Comparison of ENCODE assay signal across 21 cellular contexts in the genomic region with DNA sequence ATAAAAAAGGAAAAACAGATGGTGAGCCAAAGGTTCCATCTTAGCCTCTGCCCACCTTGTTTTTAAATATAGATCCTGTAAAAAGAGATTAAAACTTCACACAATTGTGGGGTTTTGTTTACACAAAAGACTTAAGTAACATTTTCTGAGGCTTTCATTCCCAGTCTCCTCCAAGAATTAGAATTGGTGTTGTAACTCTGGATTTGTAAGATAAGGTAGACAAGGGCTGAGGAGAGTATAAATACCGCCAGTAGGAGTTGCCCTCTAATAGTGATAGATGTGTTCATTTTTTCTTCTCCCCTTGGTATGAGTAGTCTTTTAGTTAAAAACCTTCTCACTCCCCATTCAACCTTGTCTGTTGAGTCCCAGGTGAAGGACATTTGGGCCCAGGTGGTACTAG.
"Had no signal": no experiment of that assay in that cellular context is flagged by ENCODE, and none has a peak within 500 bp of the region (broad histone marks: within the 10 kb centered on the region; RNA-seq: fewer than 3 reads in every experiment).

No MANE protein-coding gene starts in this region.

- FAIRE-seq: endometrium, urothelium cell line had no signal

- H3K4me3 Mint-ChIP-seq: naive thymus-derived CD8-positive, alpha-beta T cell; neural crest cell had no signal

- H3K36me3 ChIP-seq: ovary had no signal

- DNase-seq: cortex of kidney; dorsolateral prefrontal cortex; effector memory CD4-positive, alpha-beta T cell; foreskin melanocyte; head of caudate nucleus; hippocampal formation; left colon; mammary epithelial cell; mucosa of descending colon; naive thymus-derived CD8-positive, alpha-beta T cell; ovary; right cardiac atrium; stimulated activated CD4-positive, alpha-beta T cell treated with anti-CD3 and anti-CD28 coated beads, Interleukin-2, amount 100 ng/mL, for 48 hours; stimulated activated naive CD4-positive, alpha-beta T cell treated with Interleukin-2 at 50 U/mL for 16 hours; trophoblast cell had no signal

- H3K4me1 Mint-ChIP-seq: neural crest cell had no signal

- H3K9me3 Mint-ChIP-seq: naive thymus-derived CD8-positive, alpha-beta T cell; neural crest cell had no signal

- H3K27me3 Mint-ChIP-seq: naive thymus-derived CD8-positive, alpha-beta T cell had no signal

- H3K4me3 ChIP-seq: dorsolateral prefrontal cortex, esophagus muscularis mucosa, mucosa of descending colon, ovary, smooth muscle cell had no signal

- H3K4me2 ChIP-seq: smooth muscle cell had no signal

- H3K27me3 ChIP-seq: dorsolateral prefrontal cortex, esophagus muscularis mucosa, ovary had no signal

- H3K9me3 ChIP-seq: esophagus muscularis mucosa, mucosa of descending colon, ovary had no signal

- ATAC-seq: left colon; mucosa of descending colon; naive thymus-derived CD8-positive, alpha-beta T cell had no signal

- H3K27ac ChIP-seq: epithelial cell of prostate, esophagus muscularis mucosa, ovary had no signal
